In the genomic region with DNA sequence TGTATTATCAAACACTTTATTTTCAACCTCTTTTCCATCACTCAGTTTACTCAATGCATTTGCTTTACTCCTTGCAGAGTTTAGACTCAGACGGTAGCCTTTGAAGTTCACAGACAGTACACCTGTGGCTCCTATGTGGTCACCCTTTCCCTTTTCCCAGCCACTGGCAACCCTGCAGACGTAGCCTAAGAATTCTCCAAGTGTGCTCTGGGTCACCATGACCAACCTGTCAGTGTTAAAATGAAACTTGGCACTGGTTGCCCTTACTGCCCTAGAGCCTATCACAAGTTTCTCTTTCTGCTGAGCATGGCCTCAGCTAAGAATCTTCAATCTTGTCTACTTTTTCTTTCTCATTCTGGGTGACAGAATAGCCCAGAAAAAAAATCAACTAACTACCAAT, we compare ENCODE assay signal across 1 cellular context.
TF ChIP-seq lines count a peak whose summit lies in the region.

No MANE protein-coding gene starts in this region.

TF ChIP-seq in GM12878, 131 proteins besides CTCF, POLR2A, EP300 and RAD21 (continued from another document):
- TF ChIP-seq, protein P1, sequence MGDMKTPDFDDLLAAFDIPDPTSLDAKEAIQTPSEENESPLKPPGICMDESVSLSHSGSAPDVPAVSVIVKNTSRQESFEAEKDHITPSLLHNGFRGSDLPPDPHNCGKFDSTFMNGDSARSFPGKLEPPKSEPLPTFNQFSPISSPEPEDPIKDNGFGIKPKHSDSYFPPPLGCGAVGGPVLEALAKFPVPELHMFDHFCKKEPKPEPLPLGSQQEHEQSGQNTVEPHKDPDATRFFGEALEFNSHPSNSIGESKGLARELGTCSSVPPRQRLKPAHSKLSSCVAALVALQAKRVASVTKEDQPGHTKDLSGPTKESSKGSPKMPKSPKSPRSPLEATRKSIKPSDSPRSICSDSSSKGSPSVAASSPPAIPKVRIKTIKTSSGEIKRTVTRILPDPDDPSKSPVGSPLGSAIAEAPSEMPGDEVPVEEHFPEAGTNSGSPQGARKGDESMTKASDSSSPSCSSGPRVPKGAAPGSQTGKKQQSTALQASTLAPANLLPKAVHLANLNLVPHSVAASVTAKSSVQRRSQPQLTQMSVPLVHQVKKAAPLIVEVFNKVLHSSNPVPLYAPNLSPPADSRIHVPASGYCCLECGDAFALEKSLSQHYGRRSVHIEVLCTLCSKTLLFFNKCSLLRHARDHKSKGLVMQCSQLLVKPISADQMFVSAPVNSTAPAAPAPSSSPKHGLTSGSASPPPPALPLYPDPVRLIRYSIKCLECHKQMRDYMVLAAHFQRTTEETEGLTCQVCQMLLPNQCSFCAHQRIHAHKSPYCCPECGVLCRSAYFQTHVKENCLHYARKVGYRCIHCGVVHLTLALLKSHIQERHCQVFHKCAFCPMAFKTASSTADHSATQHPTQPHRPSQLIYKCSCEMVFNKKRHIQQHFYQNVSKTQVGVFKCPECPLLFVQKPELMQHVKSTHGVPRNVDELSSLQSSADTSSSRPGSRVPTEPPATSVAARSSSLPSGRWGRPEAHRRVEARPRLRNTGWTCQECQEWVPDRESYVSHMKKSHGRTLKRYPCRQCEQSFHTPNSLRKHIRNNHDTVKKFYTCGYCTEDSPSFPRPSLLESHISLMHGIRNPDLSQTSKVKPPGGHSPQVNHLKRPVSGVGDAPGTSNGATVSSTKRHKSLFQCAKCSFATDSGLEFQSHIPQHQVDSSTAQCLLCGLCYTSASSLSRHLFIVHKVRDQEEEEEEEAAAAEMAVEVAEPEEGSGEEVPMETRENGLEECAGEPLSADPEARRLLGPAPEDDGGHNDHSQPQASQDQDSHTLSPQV (IDR thresholded peaks at IDR 0.05), result no peak
- TF ChIP-seq BACH1 (IDR thresholded peaks at IDR 0.05; ENCODE audit: borderline replicate concordance), result no peak
- TF ChIP-seq SUZ12 (IDR thresholded peaks at IDR 0.05; ENCODE audit: unreplicated experiment), result no peak
